Comparison of ENCODE assay signal across 9 cellular contexts in genomic region chr1:236063919-236064673, GRCh38. TPM values are rescaled to one million over a fixed set of nuclear protein-coding genes. Genes with fewer than 3 reads are reported as not detected.
DNase-seq lines count a peak whose midpoint lies in the region; ATAC-seq and TF ChIP-seq lines count a peak whose summit lies in the region.
"Had no signal": no experiment of that assay in that cellular context is flagged by ENCODE, and none has a peak within 500 bp of the region (broad histone marks: within the 10 kb centered on the region; RNA-seq: fewer than 3 reads in every experiment).

No MANE protein-coding gene starts in this region.

- no peak for TF ChIP-seq CTCF in astrocyte of the cerebellum (IDR thresholded peaks at IDR 0.05; ENCODE audit: low read depth, low read length, missing control alignments)
- TF ChIP-seq CTCF in retinal pigment epithelial cell (conservative IDR thresholded peaks at IDR 0.05; ENCODE audit: low read depth, low read length) = no peak

- in situ Hi-C loops in astrocyte of the cerebellum (cut with HindIII; ENCODE audit: low sequenced_read_pairs) = no loop called here

- H3K27me3 ChIP-seq in MG63 = no peaks in the 10 kb centered on the region

- DNase-seq in NCI-H82 (lab: John Stamatoyannopoulos, UW) = peak; percentile 22
- DNase-seq in NCI-H82 treated with DMSO at 0.1 percent for 48 hours (lab: John Stamatoyannopoulos, UW; ENCODE audit: unreplicated experiment) = no peak
- DNase-seq in MG63 = peak; percentile 79
- peak; percentile 41 for DNase-seq in astrocyte of the cerebellum (ENCODE audit: low read depth)
- no peak for DNase-seq in retinal pigment epithelial cell (ENCODE audit: low read depth)
- DNase-seq: DND-41 had no signal

- H3K4me3 ChIP-seq in MG63 = peak overlapping the region; percentile 64
- H3K4me3 ChIP-seq in astrocyte of the cerebellum (ENCODE audit: low read depth, low read length) = peak overlapping the region; percentile 83
- H3K4me3 ChIP-seq in iPS-11a (ENCODE audit: low read depth, low read length) = peak overlapping the region; percentile 72
- H3K4me3 ChIP-seq in retinal pigment epithelial cell (ENCODE audit: low read length) = peak overlapping the region; percentile 62

- ATAC-seq in HG03025 (IDR thresholded peaks at IDR 0.05; ENCODE audit: low FRiP score, unreplicated experiment) (no peak), GM19328 (IDR thresholded peaks at IDR 0.05; ENCODE audit: unreplicated experiment) (no peak)

- no peaks in the 10 kb centered on the region for H3K36me3 ChIP-seq in MG63

- H3K9me3 ChIP-seq in MG63 = no peaks in the 10 kb centered on the region

RNA-seq across cellular contexts. Expression of gene NID1, which starts 0.8 kb away (rescaled TPM):
- total RNA-seq in MG63 (2014; rRNA removed; shearing (Covaris generic); ENCODE audit: low replicate concordance) = 10.8 and 14.4 TPM in 2 replicates

Comparison
In these comparisons a context has a peak if more than half of its experiments do, and no peak if none do; other contexts are left out.
1. DNase-seq: peak in NCI-H82 (single experiment), MG63 (single experiment) and astrocyte of the cerebellum (single experiment); none in NCI-H82 treated with DMSO at 0.1 percent for 48 hours (single experiment) and retinal pigment epithelial cell (single experiment).
2. Peak in every context shown above with its lines, with median percentiles within 50 percentile points of each other: H3K4me3 ChIP-seq.